ENCODE assay signal across 8 cellular contexts in genomic region chr9:34458967-34459355, GRCh38. TPM values are rescaled to one million over a fixed set of nuclear protein-coding genes. Genes with fewer than 3 reads are reported as not detected.
DNase-seq lines count a peak whose midpoint lies in the region; ATAC-seq and TF ChIP-seq lines count a peak whose summit lies in the region.

No MANE protein-coding gene starts in this region.

- H3K4me3 Mint-ChIP-seq in Caco-2 (ENCODE audit: unreplicated experiment): peak overlapping the region; percentile 81

- ATAC-seq in HG03196 (IDR thresholded peaks at IDR 0.05; ENCODE audit: unreplicated experiment): no peak
- no peak for ATAC-seq in GM21360 (IDR thresholded peaks at IDR 0.05; ENCODE audit: unreplicated experiment)

- CTCF ChIA-PET in Caco-2 (lab: Charles Lee): interaction anchor here (0.8 to 1.7 kb wide), 4 partner anchors 45 to 132 kb away, joined by 3 to 9 read pairs (median 4); partner anchors contain the start of gene MYORG

- intact Hi-C loops in Caco-2 (cut with micrococcal nuclease; ENCODE audit: unreplicated experiment) (loop anchor here (1.0 to 2.0 kb wide), 3 partner anchors 25 to 82 kb away; partner anchors contain the start of gene MYORG), ovary (cut with DNase I) (no loop called here)

- 8 to 10% (median 9%) methylated on average over 11 of the region's 11 CpGs for WGBS in ovary, 3 donors

- peaks cover 16% of the 10 kb centered on the region for H3K4me1 Mint-ChIP-seq in Caco-2 (ENCODE audit: low read depth, unreplicated experiment)

- H3K27ac Mint-ChIP-seq in Caco-2 (ENCODE audit: unreplicated experiment): peak overlapping the region; percentile 59

- H3K9me3 ChIP-seq in Caco-2 (no peaks in the 10 kb centered on the region), NT2/D1 (ENCODE audit: insufficient read depth, low read length) (no peaks in the 10 kb centered on the region), endocrine pancreas (ENCODE audit: control insufficient read depth, low read length) (no peaks in the 10 kb centered on the region), ovary (no peaks in the 10 kb centered on the region)

- no peak for TF ChIP-seq EP300 in ovary (IDR thresholded peaks at IDR 0.05)

- H3K36me3 ChIP-seq in Caco-2 (ENCODE audit: control insufficient read depth, insufficient read depth, low read length) (no peaks in the 10 kb centered on the region), NT2/D1 (ENCODE audit: insufficient read depth, insufficient read length, low read length) (no peaks in the 10 kb centered on the region), endocrine pancreas (ENCODE audit: control insufficient read depth, insufficient read depth, low read length) (no peaks in the 10 kb centered on the region), ovary (no peaks in the 10 kb centered on the region)

- POLR2A ChIA-PET in Caco-2 (lab: Charles Lee): interaction anchor here (0.7 kb wide), 1 partner anchor 84 kb away, joined by 3 read pairs; no protein-coding TSS in a partner anchor

- BruUV-seq in Caco-2 (replicated peaks; lab: Mats Ljungman, UMichigan): no TSS peak

- peak overlapping the region; percentile 27 for H3K4me3 ChIP-seq in Caco-2 (ENCODE audit: low read depth, low read length)
- peak overlapping the region; percentile 29 for H3K4me3 ChIP-seq in NT2/D1 (ENCODE audit: insufficient read length, low read depth)
- H3K4me3 ChIP-seq in endocrine pancreas (ENCODE audit: control insufficient read depth, insufficient read depth, low read length): peak overlapping the region; percentile 77
- peak overlapping the region; percentile 22 for H3K4me3 ChIP-seq in ovary

- no peak overlapping the region for H3K27ac ChIP-seq in ovary

- no peak for DNase-seq in Caco-2
- DNase-seq in NT2/D1 (ENCODE audit: low read depth, low spot score): no peak
- DNase-seq in ovary: peak in 2 of 5 donors; percentile 36 to 60
- no peak for DNase-seq in NCI-H1092 (lab: John Stamatoyannopoulos, UW)
- no peak for DNase-seq in GM13977 (ENCODE audit: low spot score)

- in situ Hi-C loops in GM13977 (cut with MboI; ENCODE audit: low pct_unique_long_range_greater_than_20kb, low sequenced_read_pairs, unreplicated experiment): no loop called here

- H3K27me3 ChIP-seq in Caco-2 (replicated peaks; ENCODE audit: control insufficient read depth, insufficient read depth, low read length) (no peaks in the 10 kb centered on the region), NT2/D1 (ENCODE audit: insufficient read depth, insufficient read length) (peaks cover 23% of the 10 kb centered on the region), endocrine pancreas (ENCODE audit: control insufficient read depth, insufficient read depth, low read length) (no peaks in the 10 kb centered on the region), ovary (no peaks in the 10 kb centered on the region)

- no peak for TF ChIP-seq CTCF in Caco-2 (IDR thresholded peaks at IDR 0.05; ENCODE audit: insufficient read depth in 1 of 2, low read depth in 1 of 2, low read length in 1 of 2, severe bottlenecking in 1 of 2, unreplicated experiment in 1 of 2)
- TF ChIP-seq CTCF in ovary (IDR thresholded peaks at IDR 0.05): no peak
- no peak for TF ChIP-seq CTCF in GM13977 (IDR thresholded peaks at IDR 0.05; ENCODE audit: extremely low read depth, insufficient read depth, missing control alignments)

- peaks cover 8% of the 10 kb centered on the region for H3K36me3 Mint-ChIP-seq in Caco-2 (ENCODE audit: insufficient read depth, unreplicated experiment)

- no peaks in the 10 kb centered on the region; the same call in 1 of the 2 replicates for H3K4me1 ChIP-seq in Caco-2
- peaks cover 4% of the 10 kb centered on the region for H3K4me1 ChIP-seq in NT2/D1 (ENCODE audit: insufficient read depth, insufficient read length)
- H3K4me1 ChIP-seq in endocrine pancreas (ENCODE audit: control insufficient read depth, insufficient read depth, low read length): peaks cover 12% of the 10 kb centered on the region
- peaks cover 5% of the 10 kb centered on the region for H3K4me1 ChIP-seq in ovary (ENCODE audit: insufficient read depth)

- no peak for TF ChIP-seq POLR2A in ovary (IDR thresholded peaks at IDR 0.05)

- H3K27me3 Mint-ChIP-seq in Caco-2 (ENCODE audit: insufficient read depth, unreplicated experiment): no peaks in the 10 kb centered on the region

- H3K9me3 Mint-ChIP-seq in Caco-2 (ENCODE audit: unreplicated experiment): no peaks in the 10 kb centered on the region

- H3K9ac ChIP-seq in NT2/D1 (ENCODE audit: insufficient read length, low read depth) (peak overlapping the region; percentile 6), endocrine pancreas (ENCODE audit: control insufficient read depth, insufficient read depth, low read length) (peak overlapping the region; percentile 65)

RNA-seq across cellular contexts. Expression of gene DNAI1, which starts 0.4 kb away (rescaled TPM):
- total RNA-seq in Caco-2 (2022): 0.52 and 0.67 TPM in 2 replicates
- total RNA-seq in ovary: 10 to 100 TPM in 1 of 7 donors, 1 to 10 TPM in 4, not detected in 2; 1.5 to 26.1 (median 2.0) TPM
- under 1 TPM in 1 of 2 donors, not detected in 1; 0.10 TPM for polyA plus RNA-seq in ovary

RNA-seq across cellular contexts. Expression of gene FAM219A, which starts 0.6 kb away (rescaled TPM):
- total RNA-seq in Caco-2 (2022) (13.4 and 14.7 TPM in 2 replicates), ovary (10 to 100 TPM in 5 of 7 donors, 1 to 10 TPM in 2; 5.2 to 24.7 (median 16.2) TPM)
- 10 to 100 TPM; 12.1 to 12.7 TPM for polyA plus RNA-seq in ovary

Comparison
In these comparisons a context has a peak if more than half of its experiments do, and no peak if none do; other contexts are left out.
1. H3K4me3 ChIP-seq: peak in every context shown above with its lines; median percentile 77 in endocrine pancreas; 29 in NT2/D1; 27 in Caco-2; 22 in ovary.